ENCODE assay signal across 1 cellular context in the genomic region with DNA sequence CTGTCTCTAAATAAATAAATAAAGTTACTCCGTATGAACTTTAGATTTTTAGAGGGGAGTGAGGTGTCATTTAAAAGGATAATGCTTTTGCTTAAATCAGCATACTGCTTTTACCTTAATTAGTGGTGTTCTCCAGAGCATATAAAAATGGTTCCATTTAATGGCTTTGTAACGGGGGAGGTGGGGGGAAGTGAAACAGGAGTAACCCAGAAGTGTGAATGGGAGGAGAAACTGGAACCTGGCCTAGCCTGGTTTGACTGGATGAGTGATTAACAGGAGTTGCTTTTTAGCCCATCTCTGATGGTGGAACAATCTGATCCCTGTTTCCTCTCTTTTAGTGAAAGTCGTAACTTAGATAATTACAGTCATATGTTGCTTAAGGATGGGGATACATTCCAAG.
TF ChIP-seq lines count a peak whose summit lies in the region.

No MANE protein-coding gene starts in this region.

TF ChIP-seq in H1, 55 proteins besides CTCF, POLR2A, EP300 and RAD21 (continued from another document):
- TF ChIP-seq, protein P1, sequence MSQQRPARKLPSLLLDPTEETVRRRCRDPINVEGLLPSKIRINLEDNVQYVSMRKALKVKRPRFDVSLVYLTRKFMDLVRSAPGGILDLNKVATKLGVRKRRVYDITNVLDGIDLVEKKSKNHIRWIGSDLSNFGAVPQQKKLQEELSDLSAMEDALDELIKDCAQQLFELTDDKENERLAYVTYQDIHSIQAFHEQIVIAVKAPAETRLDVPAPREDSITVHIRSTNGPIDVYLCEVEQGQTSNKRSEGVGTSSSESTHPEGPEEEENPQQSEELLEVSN (IDR thresholded peaks at IDR 0.05) = no peak
- no peak for TF ChIP-seq CEBPB (IDR thresholded peaks at IDR 0.05; ENCODE audit: low read depth, low read length)
- no peak for TF ChIP-seq TAF1 (IDR thresholded peaks at IDR 0.05; ENCODE audit: low read depth, low read length)
- no peak for TF ChIP-seq JUND (IDR thresholded peaks at IDR 0.05; ENCODE audit: low read length)
- TF ChIP-seq GTF2F1 (IDR thresholded peaks at IDR 0.05; ENCODE audit: borderline replicate concordance, low read depth, low read length) = no peak
- TF ChIP-seq, protein P2, sequence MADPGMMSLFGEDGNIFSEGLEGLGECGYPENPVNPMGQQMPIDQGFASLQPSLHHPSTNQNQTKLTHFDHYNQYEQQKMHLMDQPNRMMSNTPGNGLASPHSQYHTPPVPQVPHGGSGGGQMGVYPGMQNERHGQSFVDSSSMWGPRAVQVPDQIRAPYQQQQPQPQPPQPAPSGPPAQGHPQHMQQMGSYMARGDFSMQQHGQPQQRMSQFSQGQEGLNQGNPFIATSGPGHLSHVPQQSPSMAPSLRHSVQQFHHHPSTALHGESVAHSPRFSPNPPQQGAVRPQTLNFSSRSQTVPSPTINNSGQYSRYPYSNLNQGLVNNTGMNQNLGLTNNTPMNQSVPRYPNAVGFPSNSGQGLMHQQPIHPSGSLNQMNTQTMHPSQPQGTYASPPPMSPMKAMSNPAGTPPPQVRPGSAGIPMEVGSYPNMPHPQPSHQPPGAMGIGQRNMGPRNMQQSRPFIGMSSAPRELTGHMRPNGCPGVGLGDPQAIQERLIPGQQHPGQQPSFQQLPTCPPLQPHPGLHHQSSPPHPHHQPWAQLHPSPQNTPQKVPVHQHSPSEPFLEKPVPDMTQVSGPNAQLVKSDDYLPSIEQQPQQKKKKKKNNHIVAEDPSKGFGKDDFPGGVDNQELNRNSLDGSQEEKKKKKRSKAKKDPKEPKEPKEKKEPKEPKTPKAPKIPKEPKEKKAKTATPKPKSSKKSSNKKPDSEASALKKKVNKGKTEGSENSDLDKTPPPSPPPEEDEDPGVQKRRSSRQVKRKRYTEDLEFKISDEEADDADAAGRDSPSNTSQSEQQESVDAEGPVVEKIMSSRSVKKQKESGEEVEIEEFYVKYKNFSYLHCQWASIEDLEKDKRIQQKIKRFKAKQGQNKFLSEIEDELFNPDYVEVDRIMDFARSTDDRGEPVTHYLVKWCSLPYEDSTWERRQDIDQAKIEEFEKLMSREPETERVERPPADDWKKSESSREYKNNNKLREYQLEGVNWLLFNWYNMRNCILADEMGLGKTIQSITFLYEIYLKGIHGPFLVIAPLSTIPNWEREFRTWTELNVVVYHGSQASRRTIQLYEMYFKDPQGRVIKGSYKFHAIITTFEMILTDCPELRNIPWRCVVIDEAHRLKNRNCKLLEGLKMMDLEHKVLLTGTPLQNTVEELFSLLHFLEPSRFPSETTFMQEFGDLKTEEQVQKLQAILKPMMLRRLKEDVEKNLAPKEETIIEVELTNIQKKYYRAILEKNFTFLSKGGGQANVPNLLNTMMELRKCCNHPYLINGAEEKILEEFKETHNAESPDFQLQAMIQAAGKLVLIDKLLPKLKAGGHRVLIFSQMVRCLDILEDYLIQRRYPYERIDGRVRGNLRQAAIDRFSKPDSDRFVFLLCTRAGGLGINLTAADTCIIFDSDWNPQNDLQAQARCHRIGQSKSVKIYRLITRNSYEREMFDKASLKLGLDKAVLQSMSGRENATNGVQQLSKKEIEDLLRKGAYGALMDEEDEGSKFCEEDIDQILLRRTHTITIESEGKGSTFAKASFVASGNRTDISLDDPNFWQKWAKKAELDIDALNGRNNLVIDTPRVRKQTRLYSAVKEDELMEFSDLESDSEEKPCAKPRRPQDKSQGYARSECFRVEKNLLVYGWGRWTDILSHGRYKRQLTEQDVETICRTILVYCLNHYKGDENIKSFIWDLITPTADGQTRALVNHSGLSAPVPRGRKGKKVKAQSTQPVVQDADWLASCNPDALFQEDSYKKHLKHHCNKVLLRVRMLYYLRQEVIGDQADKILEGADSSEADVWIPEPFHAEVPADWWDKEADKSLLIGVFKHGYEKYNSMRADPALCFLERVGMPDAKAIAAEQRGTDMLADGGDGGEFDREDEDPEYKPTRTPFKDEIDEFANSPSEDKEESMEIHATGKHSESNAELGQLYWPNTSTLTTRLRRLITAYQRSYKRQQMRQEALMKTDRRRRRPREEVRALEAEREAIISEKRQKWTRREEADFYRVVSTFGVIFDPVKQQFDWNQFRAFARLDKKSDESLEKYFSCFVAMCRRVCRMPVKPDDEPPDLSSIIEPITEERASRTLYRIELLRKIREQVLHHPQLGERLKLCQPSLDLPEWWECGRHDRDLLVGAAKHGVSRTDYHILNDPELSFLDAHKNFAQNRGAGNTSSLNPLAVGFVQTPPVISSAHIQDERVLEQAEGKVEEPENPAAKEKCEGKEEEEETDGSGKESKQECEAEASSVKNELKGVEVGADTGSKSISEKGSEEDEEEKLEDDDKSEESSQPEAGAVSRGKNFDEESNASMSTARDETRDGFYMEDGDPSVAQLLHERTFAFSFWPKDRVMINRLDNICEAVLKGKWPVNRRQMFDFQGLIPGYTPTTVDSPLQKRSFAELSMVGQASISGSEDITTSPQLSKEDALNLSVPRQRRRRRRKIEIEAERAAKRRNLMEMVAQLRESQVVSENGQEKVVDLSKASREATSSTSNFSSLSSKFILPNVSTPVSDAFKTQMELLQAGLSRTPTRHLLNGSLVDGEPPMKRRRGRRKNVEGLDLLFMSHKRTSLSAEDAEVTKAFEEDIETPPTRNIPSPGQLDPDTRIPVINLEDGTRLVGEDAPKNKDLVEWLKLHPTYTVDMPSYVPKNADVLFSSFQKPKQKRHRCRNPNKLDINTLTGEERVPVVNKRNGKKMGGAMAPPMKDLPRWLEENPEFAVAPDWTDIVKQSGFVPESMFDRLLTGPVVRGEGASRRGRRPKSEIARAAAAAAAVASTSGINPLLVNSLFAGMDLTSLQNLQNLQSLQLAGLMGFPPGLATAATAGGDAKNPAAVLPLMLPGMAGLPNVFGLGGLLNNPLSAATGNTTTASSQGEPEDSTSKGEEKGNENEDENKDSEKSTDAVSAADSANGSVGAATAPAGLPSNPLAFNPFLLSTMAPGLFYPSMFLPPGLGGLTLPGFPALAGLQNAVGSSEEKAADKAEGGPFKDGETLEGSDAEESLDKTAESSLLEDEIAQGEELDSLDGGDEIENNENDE (IDR thresholded peaks at IDR 0.05; ENCODE audit: insufficient replicate concordance, low read length) = no peak
- TF ChIP-seq KDM4A (IDR thresholded peaks at IDR 0.05; ENCODE audit: low read depth, low read length, severe bottlenecking) = no peak
- TF ChIP-seq RXRA (IDR thresholded peaks at IDR 0.05; ENCODE audit: insufficient read depth, low read depth, low read length) = no peak
- TF ChIP-seq FOSL1 (IDR thresholded peaks at IDR 0.05; ENCODE audit: insufficient read depth, low read depth, low read length) = no peak
- no peak for TF ChIP-seq SAP30 (IDR thresholded peaks at IDR 0.05; ENCODE audit: insufficient read depth, insufficient replicate concordance, low read length)
- TF ChIP-seq, protein P3, sequence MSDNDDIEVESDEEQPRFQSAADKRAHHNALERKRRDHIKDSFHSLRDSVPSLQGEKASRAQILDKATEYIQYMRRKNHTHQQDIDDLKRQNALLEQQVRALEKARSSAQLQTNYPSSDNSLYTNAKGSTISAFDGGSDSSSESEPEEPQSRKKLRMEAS (IDR thresholded peaks at IDR 0.05) = no peak
- no peak for TF ChIP-seq SP4 (IDR thresholded peaks at IDR 0.05; ENCODE audit: low read length)
